ENCODE assay signal across 8 cellular contexts in the genomic region with DNA sequence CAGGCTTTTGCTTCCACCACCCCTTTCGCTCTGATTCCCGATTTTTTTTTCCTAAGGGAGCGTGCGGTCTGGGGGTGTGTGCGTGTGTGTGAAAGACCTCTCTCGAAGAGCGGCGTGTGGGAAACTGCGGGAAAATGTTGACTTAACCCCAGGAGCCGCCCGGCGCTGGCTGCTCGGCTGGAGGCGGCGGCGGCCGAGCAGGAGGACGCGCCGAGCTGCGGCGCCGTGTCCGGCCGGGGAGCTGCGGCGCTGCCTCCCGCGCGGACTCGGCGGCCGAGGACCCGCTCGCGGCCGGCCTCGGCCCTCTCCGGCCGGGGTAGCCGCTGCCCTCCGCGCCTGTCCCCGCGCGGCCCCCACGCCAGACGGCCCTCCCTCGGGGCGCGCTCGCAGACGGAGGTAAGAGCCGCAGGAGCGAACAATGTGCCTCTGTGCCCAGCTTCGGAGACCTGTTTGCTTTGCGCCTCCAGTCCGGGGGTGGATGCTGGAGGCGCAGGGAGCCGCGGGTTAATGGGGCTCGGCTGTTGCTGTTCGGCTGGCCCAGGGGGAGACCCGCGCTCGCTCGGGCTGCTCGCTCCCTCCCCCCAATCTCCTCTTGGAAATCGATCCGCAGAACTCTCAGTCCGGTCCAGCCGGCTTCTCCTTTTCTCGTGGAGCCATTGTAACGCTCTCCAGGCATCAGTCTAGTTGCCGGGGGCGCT. TPM values are rescaled to one million over a fixed set of nuclear protein-coding genes. Genes with fewer than 3 reads are reported as not detected.
A peak's percentile ranks its signal among the peaks of the same experiment; 100 is the strongest.
DNase-seq lines count a peak whose midpoint lies in the region; ATAC-seq, FAIRE-seq and TF ChIP-seq lines count a peak whose summit lies in the region.
"Had no signal": no experiment of that assay in that cellular context is flagged by ENCODE, and none has a peak within 500 bp of the region (broad histone marks: within the 10 kb centered on the region; RNA-seq: fewer than 3 reads in every experiment).

No MANE protein-coding gene starts in this region.

- H3K27me3 ChIP-seq in endothelial cell of umbilical vein (ENCODE audit: control insufficient read depth in 2 of 2, insufficient read depth in 2 of 2, low read length in 2 of 2) (no peaks in the 10 kb centered on the region), mucosa of rectum (ENCODE audit: control insufficient read depth in 2 of 2, insufficient read depth in 2 of 2, low read length in 2 of 2) (peaks cover 8 to 41% of the 10 kb centered on the region in 2 donors)

- H3K27ac Mint-ChIP-seq in activated naive CD4-positive, alpha-beta T cell treated with anti-CD3 and anti-CD28 coated beads, Interleukin-2, amount 10 ng/mL, durations not matched to agents 7 days and 5 days = no peak overlapping the region
- H3K27ac Mint-ChIP-seq: T-helper 1 cell treated with Interleukin-12 subunit alpha and Interleukin-12 subunit beta and Interleukin-4 antibody, amounts not matched to agents 30 μg/mL and 1 μg/mL, for 36 hours had no signal

- H3K9me3 ChIP-seq in endothelial cell of umbilical vein (replicated peaks; ENCODE audit: control insufficient read depth, insufficient read depth, low read length) (no peaks in the 10 kb centered on the region), mucosa of rectum (ENCODE audit: control insufficient read depth in 2 of 2, low read length in 2 of 2) (no peaks in the 10 kb centered on the region)

- H3K9me1 ChIP-seq in endothelial cell of umbilical vein (replicated peaks; ENCODE audit: control insufficient read depth, extremely low read depth, insufficient read depth, low read length) = no peaks in the 10 kb centered on the region

- H4K20me1 ChIP-seq in endothelial cell of umbilical vein (replicated peaks; ENCODE audit: control insufficient read depth, extremely low read depth, insufficient read depth, low read length) = no peaks in the 10 kb centered on the region

- H3K27me3 Mint-ChIP-seq in activated naive CD4-positive, alpha-beta T cell treated with anti-CD3 and anti-CD28 coated beads, Interleukin-2, amount 10 ng/mL, durations not matched to agents 7 days and 5 days = peaks cover 48% of the 10 kb centered on the region

- no peaks in the 10 kb centered on the region for H3K9me3 Mint-ChIP-seq in activated naive CD4-positive, alpha-beta T cell treated with anti-CD3 and anti-CD28 coated beads, Interleukin-2, amount 10 ng/mL, durations not matched to agents 7 days and 5 days
- H3K9me3 Mint-ChIP-seq: T-helper 1 cell treated with Interleukin-12 subunit alpha and Interleukin-12 subunit beta and Interleukin-4 antibody, amounts not matched to agents 30 μg/mL and 1 μg/mL, for 36 hours had no signal

- peak; percentile 30 for ATAC-seq in GM19351 (IDR thresholded peaks at IDR 0.05; ENCODE audit: unreplicated experiment)

- intact Hi-C loops in endothelial cell of umbilical vein (cut with micrococcal nuclease) = loop anchor here (1.0 to 10.0 kb wide), 13 partner anchors 99 to 1585 kb away; no protein-coding TSS in a partner anchor

- H3K36me3 Mint-ChIP-seq in activated naive CD4-positive, alpha-beta T cell treated with anti-CD3 and anti-CD28 coated beads, Interleukin-2, amount 10 ng/mL, durations not matched to agents 7 days and 5 days = no peaks in the 10 kb centered on the region

- peaks cover 4% of the 10 kb centered on the region for H3K4me1 Mint-ChIP-seq in activated naive CD4-positive, alpha-beta T cell treated with anti-CD3 and anti-CD28 coated beads, Interleukin-2, amount 10 ng/mL, durations not matched to agents 7 days and 5 days

- no peak overlapping the region for H3K4me3 Mint-ChIP-seq in activated naive CD4-positive, alpha-beta T cell treated with anti-CD3 and anti-CD28 coated beads, Interleukin-2, amount 10 ng/mL, durations not matched to agents 7 days and 5 days
- H3K4me3 Mint-ChIP-seq: T-helper 1 cell treated with Interleukin-12 subunit alpha and Interleukin-12 subunit beta and Interleukin-4 antibody, amounts not matched to agents 30 μg/mL and 1 μg/mL, for 36 hours had no signal

- no peak for TF ChIP-seq POLR2A in endothelial cell of umbilical vein (IDR thresholded peaks at IDR 0.05; ENCODE audit: low read depth, low read length)

- POLR2A ChIA-PET in endothelial cell of umbilical vein (lab: Charles Lee) = interaction anchor here (0.6 to 1.4 kb wide), 2 partner anchors 10 to 985 kb away, joined by 3 read pairs; no protein-coding TSS in a partner anchor

- H3K79me2 ChIP-seq in endothelial cell of umbilical vein (ENCODE audit: control insufficient read depth, insufficient read depth, low read length) = peaks cover 29% of the 10 kb centered on the region

- no peak for FAIRE-seq in endothelial cell of umbilical vein (lab: Jason Lieb, UNC)
- no peak for FAIRE-seq in D721Med (lab: Jason Lieb, UNC)

- H3K4me1 ChIP-seq in endothelial cell of umbilical vein (ENCODE audit: control insufficient read depth, extremely low read depth, insufficient read depth, low read length) (peaks cover 10% of the 10 kb centered on the region), mucosa of rectum (ENCODE audit: control insufficient read depth in 2 of 2, insufficient read depth in 2 of 2, low read length in 2 of 2) (peaks cover 0 to 18% of the 10 kb centered on the region in 2 donors)

- H3K36me3 ChIP-seq in endothelial cell of umbilical vein (ENCODE audit: control insufficient read depth in 2 of 2, extremely low read depth in 1 of 2, insufficient read depth in 2 of 2, low read length in 2 of 2) (no peaks in the 10 kb centered on the region), mucosa of rectum (ENCODE audit: control insufficient read depth in 2 of 2, insufficient read depth in 2 of 2, low read length in 2 of 2) (no peaks in the 10 kb centered on the region)

- peak overlapping the region; percentile 96 for H2AFZ ChIP-seq in endothelial cell of umbilical vein (ENCODE audit: low read depth, low read length)

- DNase-seq in NCI-H510A (lab: John Stamatoyannopoulos, UW) (peak; percentile 64), endothelial cell of umbilical vein (ENCODE audit: low read depth, low spot score) (peak; percentile 64), D721Med (ENCODE audit: insufficient read length, low spot score) (no peak)
- no peak for DNase-seq in activated naive CD4-positive, alpha-beta T cell treated with anti-CD3 and anti-CD28 coated beads, Interleukin-2, amount 10 ng/mL, durations not matched to agents 7 days and 5 days
- DNase-seq in activated CD8-positive, alpha-beta memory T cell treated with anti-CD3 and anti-CD28 coated beads, Interleukin-2, amount 50 U/mL, for 48 hours = no peak

- dilution Hi-C loops in endothelial cell of umbilical vein (cut with MboI; ENCODE audit: extremely low pct_ligation_motif_present, low sequenced_read_pairs) = no loop called here

- peak overlapping the region; percentile 92 for H3K4me2 ChIP-seq in endothelial cell of umbilical vein (ENCODE audit: insufficient read depth, low read length)

- no TSS peak for BruUV-seq in endothelial cell of umbilical vein (replicated peaks; lab: Mats Ljungman, UMichigan)

- H3K27ac ChIP-seq in endothelial cell of umbilical vein (ENCODE audit: insufficient read depth, low read depth, low read length) (peak overlapping the region; percentile 79), mucosa of rectum (ENCODE audit: low read depth in 2 of 2, low read length in 2 of 2) (peak overlapping the region; percentile 73)

- no peak for TF ChIP-seq CTCF in endothelial cell of umbilical vein (IDR thresholded peaks at IDR 0.05; ENCODE audit: extremely low read depth in 1 of 2, insufficient read depth in 1 of 2, low read depth in 1 of 2, low read length in 2 of 2)
- no peak for TF ChIP-seq CTCF in D721Med (IDR thresholded peaks at IDR 0.05; ENCODE audit: insufficient read depth, missing control alignments)

- CTCF ChIA-PET in endothelial cell of umbilical vein (lab: Charles Lee) = interaction anchor here (0.9 to 6.6 kb wide), 14 partner anchors 14 to 1584 kb away, joined by 3 to 95 read pairs (median 7); no protein-coding TSS in a partner anchor
- CTCF ChIA-PET in activated naive CD4-positive, alpha-beta T cell treated with anti-CD3 and anti-CD28 coated beads, Interleukin-2, amount 10 ng/mL, durations not matched to agents 7 days and 5 days (lab: Charles Lee) = no interaction called here

- H3K9ac ChIP-seq in endothelial cell of umbilical vein (replicated peaks; ENCODE audit: extremely low read depth, insufficient read depth, low read length) (peak overlapping the region; percentile 80), mucosa of rectum (ENCODE audit: low read depth in 1 of 2, low read length in 2 of 2) (peak overlapping the region; percentile 29 to 68)

- H3K4me3 ChIP-seq in endothelial cell of umbilical vein (replicated peaks in 1 of 3; ENCODE audit: insufficient read depth in 1 of 3, low read depth in 1 of 3, low read length in 3 of 3) (peak overlapping the region; percentile 71 to 99 (median 89)), mucosa of rectum (ENCODE audit: low read length in 2 of 2) (peak overlapping the region; percentile 67 to 72)

TF ChIP-seq in endothelial cell of umbilical vein, 7 proteins besides CTCF, POLR2A, EP300 and RAD21:
- TF ChIP-seq FOS (IDR thresholded peaks at IDR 0.05; ENCODE audit: borderline replicate concordance, insufficient read depth, low read length) = no peak
- no peak for TF ChIP-seq EZH2 (IDR thresholded peaks at IDR 0.05; ENCODE audit: borderline replicate concordance, low read depth, low read length, severe bottlenecking)
- TF ChIP-seq MYC (IDR thresholded peaks at IDR 0.05; ENCODE audit: low read depth, low read length) = no peak
- TF ChIP-seq MAX (IDR thresholded peaks at IDR 0.05; ENCODE audit: insufficient read depth, insufficient read length) = no peak
- TF ChIP-seq POLR2AphosphoS5 (IDR thresholded peaks at IDR 0.05; ENCODE audit: insufficient read depth, low read depth, low read length) = no peak
- no peak for TF ChIP-seq GATA2 (IDR thresholded peaks at IDR 0.05; ENCODE audit: insufficient read depth, insufficient read length, low read depth, low read length)
- no peak for TF ChIP-seq JUN (IDR thresholded peaks at IDR 0.05; ENCODE audit: borderline replicate concordance, insufficient read depth, insufficient read length, low read depth)

RNA-seq across cellular contexts. Expression of gene ADGRL2, which starts 1.2 kb away (rescaled TPM):
- 40.0 and 46.1 TPM in 2 replicates for total RNA-seq in endothelial cell of umbilical vein
- 32.7 and 78.3 TPM in 2 replicates for polyA plus RNA-seq in endothelial cell of umbilical vein
- polyA plus RNA-seq in endothelial cell of umbilical vein (2011; cell fraction: cytosol; rRNA removed) = 33.7 and 43.6 TPM in 2 replicates
- 60.6 and 92.9 TPM in 2 replicates for polyA plus RNA-seq in endothelial cell of umbilical vein (2011; cell fraction: nucleus; rRNA removed)
- polyA plus RNA-seq in endothelial cell of umbilical vein (2012) = 34.1 and 49.5 TPM in 2 replicates
- polyA minus RNA-seq in endothelial cell of umbilical vein = 221 and 231 TPM in 2 replicates
- polyA minus RNA-seq in endothelial cell of umbilical vein (2011; cell fraction: cytosol; rRNA and poly(A)+ RNA removed) = not detected
- polyA minus RNA-seq in endothelial cell of umbilical vein (2011; cell fraction: nucleus; rRNA and poly(A)+ RNA removed) = 92.9 and 145 TPM in 2 replicates

Comparison
In these comparisons a context has a peak if more than half of its experiments do, and no peak if none do; other contexts are left out.
1. DNase-seq: peak in NCI-H510A (single experiment) and endothelial cell of umbilical vein (single experiment); none in D721Med (single experiment), activated naive CD4-positive, alpha-beta T cell treated with anti-CD3 and anti-CD28 coated beads, Interleukin-2, amount 10 ng/mL, durations not matched to agents 7 days and 5 days (single experiment) and activated CD8-positive, alpha-beta memory T cell treated with anti-CD3 and anti-CD28 coated beads, Interleukin-2, amount 50 U/mL, for 48 hours (single experiment).